Comparison of ENCODE assay signal across 26 cellular contexts in the genomic region with DNA sequence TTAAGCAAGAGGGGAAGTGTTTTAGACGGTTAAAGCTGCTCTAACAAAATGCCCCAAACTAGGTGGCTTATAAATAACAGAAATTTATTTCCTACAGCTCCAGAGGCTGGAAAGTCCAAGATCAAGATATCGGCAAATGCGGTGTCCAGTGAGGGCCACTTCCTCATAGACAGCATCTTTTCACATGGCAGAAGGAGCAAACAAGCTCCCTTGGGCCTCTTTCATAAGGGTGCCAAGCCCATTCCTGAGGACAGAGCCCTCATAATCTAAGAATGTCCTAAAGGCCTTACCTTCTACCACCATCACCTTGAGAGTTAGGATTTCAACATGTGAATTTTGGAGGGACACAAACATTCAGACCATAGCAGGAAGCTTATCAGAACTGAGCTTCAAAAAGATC.
"Had no signal": no experiment of that assay in that cellular context is flagged by ENCODE, and none has a peak within 500 bp of the region (broad histone marks: within the 10 kb centered on the region; RNA-seq: fewer than 3 reads in every experiment).

No MANE protein-coding gene starts in this region.

- H3K9me3 Mint-ChIP-seq: activated CD4-positive, alpha-beta memory T cell treated with anti-CD3 and anti-CD28 coated beads, Interleukin-2, amount 10 ng/mL, durations not matched to agents 7 days and 5 days; activated naive CD4-positive, alpha-beta T cell treated with anti-CD3 and anti-CD28 coated beads for 36 hours; activated T-helper 17 cell treated with anti-CD3 and anti-CD28 coated beads, Interleukin-2, amount 50 U/mL, for 72 hours; T-cell had no signal

- H3K36me3 ChIP-seq: brain microvascular endothelial cell had no signal

- H3K27ac Mint-ChIP-seq: activated CD4-positive, alpha-beta memory T cell treated with anti-CD3 and anti-CD28 coated beads, Interleukin-2, amount 10 ng/mL, durations not matched to agents 7 days and 5 days; activated naive CD4-positive, alpha-beta T cell treated with anti-CD3 and anti-CD28 coated beads for 36 hours; activated naive CD8-positive, alpha-beta T cell; activated T-helper 17 cell treated with anti-CD3 and anti-CD28 coated beads, Interleukin-2, amount 50 U/mL, for 72 hours; T-cell had no signal

- H3K4me3 Mint-ChIP-seq: activated CD4-positive, alpha-beta memory T cell treated with anti-CD3 and anti-CD28 coated beads, Interleukin-2, amount 10 ng/mL, durations not matched to agents 7 days and 5 days; activated naive CD4-positive, alpha-beta T cell treated with anti-CD3 and anti-CD28 coated beads for 36 hours; activated naive CD8-positive, alpha-beta T cell; activated T-helper 17 cell treated with anti-CD3 and anti-CD28 coated beads, Interleukin-2, amount 50 U/mL, for 72 hours; T-cell had no signal

- H3K36me3 Mint-ChIP-seq: activated naive CD8-positive, alpha-beta T cell; T-cell had no signal

- H3K27me3 ChIP-seq: brain microvascular endothelial cell had no signal

- H3K4me3 ChIP-seq: SK-N-MC had no signal

- H3K27me3 Mint-ChIP-seq: activated naive CD8-positive, alpha-beta T cell; activated T-helper 17 cell treated with anti-CD3 and anti-CD28 coated beads, Interleukin-2, amount 50 U/mL, for 72 hours; T-cell had no signal

- H3K4me1 Mint-ChIP-seq: activated CD4-positive, alpha-beta memory T cell treated with anti-CD3 and anti-CD28 coated beads, Interleukin-2, amount 10 ng/mL, durations not matched to agents 7 days and 5 days; activated T-helper 17 cell treated with anti-CD3 and anti-CD28 coated beads, Interleukin-2, amount 50 U/mL, for 72 hours; T-cell had no signal

- DNase-seq: activated CD4-positive, alpha-beta memory T cell treated with anti-CD3 and anti-CD28 coated beads, Interleukin-2, amount 10 ng/mL, durations not matched to agents 7 days and 5 days; activated CD4-positive, alpha-beta T cell treated with anti-CD3 and anti-CD28 coated beads, Interleukin-2, amount 50 U/mL, for 1 hour; activated CD4-positive, CD25-positive, alpha-beta regulatory T cell; activated gamma-delta T cell; activated naive CD4-positive, alpha-beta T cell treated with anti-CD3 and anti-CD28 coated beads for 36 hours; activated T-cell treated with anti-CD3 and anti-CD28 coated beads for 4 hours; activated T-cell treated with anti-CD3 and anti-CD28 coated beads, Interleukin-2, amount 50 U/mL, for 48 hours; amygdala; brain microvascular endothelial cell; Kasumi-1; KBM-7; NCI-H1048; NCI-H146; NCI-H187 treated with DMSO at 0.1 percent for 48 hours; NCI-H2171 treated with DMSO at 0.1 percent for 48 hours; NCI-H226; NCI-H510A; NCI-H526 treated with DMSO at 0.1 percent for 48 hours; NCI-H82; RPMI8226; T-cell; T-helper 2 cell; T1000 had no signal

- H3K27ac ChIP-seq: brain microvascular endothelial cell, SK-N-MC had no signal
